ENCODE assay signal across 8 cellular contexts in the genomic region with DNA sequence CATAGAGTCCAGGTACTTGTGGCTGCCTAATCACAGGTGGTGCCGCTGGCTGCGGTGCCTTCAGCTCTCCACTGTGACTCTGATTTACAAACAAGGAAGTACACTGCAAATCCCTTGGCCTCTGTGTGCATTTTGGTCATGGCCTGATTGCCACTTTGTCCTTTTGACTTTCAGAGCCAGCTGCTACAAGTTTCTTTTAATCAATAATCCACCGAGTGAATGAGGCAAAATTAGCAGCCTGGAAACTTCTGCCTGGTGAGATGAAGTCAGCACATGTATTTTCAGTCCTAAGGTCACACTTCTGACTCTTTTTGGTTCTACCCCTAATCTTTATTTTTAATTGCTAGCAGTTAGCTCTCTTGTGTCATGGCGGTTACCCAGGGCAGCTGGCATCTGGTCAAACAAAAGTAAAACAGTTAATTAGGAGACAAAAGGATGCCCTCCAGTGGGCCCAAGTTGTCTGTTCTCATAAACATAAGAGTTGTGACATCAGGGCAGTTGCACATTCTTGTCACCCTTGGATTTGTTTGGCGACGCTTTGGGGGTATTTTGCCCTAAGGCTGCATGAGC.
A peak's percentile ranks its signal among the peaks of the same experiment; 100 is the strongest.
DNase-seq lines count a peak whose midpoint lies in the region; ATAC-seq and TF ChIP-seq lines count a peak whose summit lies in the region.

No MANE protein-coding gene starts in this region.

- no peak overlapping the region for H3K27ac Mint-ChIP-seq in activated naive CD4-positive, alpha-beta T cell treated with anti-CD3 and anti-CD28 coated beads, Interleukin-2, amount 10 ng/mL, durations not matched to agents 7 days and 5 days
- H3K27ac Mint-ChIP-seq in activated T-helper 17 cell treated with anti-CD3 and anti-CD28 coated beads, Interleukin-2, amount 50 U/mL, for 72 hours, result no peak overlapping the region

- intact Hi-C loops in dorsolateral prefrontal cortex (cut with DNase I), result no loop called here

- CTCF ChIA-PET in activated naive CD4-positive, alpha-beta T cell treated with anti-CD3 and anti-CD28 coated beads, Interleukin-2, amount 10 ng/mL, durations not matched to agents 7 days and 5 days (lab: Charles Lee), result no interaction called here

- DNase-seq in GM06990 (ENCODE audit: extremely low read depth, insufficient read length), result peak; percentile 63
- peak; percentile 74 for DNase-seq in NCI-H345 (lab: John Stamatoyannopoulos, UW)
- peak; percentile 23 for DNase-seq in fibroblast of peridontal ligament (ENCODE audit: extremely low read depth)
- DNase-seq in activated naive CD4-positive, alpha-beta T cell treated with anti-CD3 and anti-CD28 coated beads, Interleukin-2, amount 10 ng/mL, durations not matched to agents 7 days and 5 days, result no peak
- DNase-seq in stimulated activated naive CD4-positive, alpha-beta T cell treated with Interleukin-2 at 50 U/mL for 16 hours (lab: John Stamatoyannopoulos, UW), result no peak
- no peak for DNase-seq in dorsolateral prefrontal cortex

- ATAC-seq in GM21825 (IDR thresholded peaks at IDR 0.05; ENCODE audit: unreplicated experiment), result peak; percentile 56
- no peak for ATAC-seq in activated T-helper 17 cell treated with anti-CD3 and anti-CD28 coated beads, Interleukin-2, amount 50 U/mL, for 72 hours (replicated peaks)

- no peaks in the 10 kb centered on the region for H3K36me3 Mint-ChIP-seq in activated naive CD4-positive, alpha-beta T cell treated with anti-CD3 and anti-CD28 coated beads, Interleukin-2, amount 10 ng/mL, durations not matched to agents 7 days and 5 days
- no peaks in the 10 kb centered on the region for H3K36me3 Mint-ChIP-seq in activated T-helper 17 cell treated with anti-CD3 and anti-CD28 coated beads, Interleukin-2, amount 50 U/mL, for 72 hours (ENCODE audit: low read depth)

- no peaks in the 10 kb centered on the region for H3K9me3 Mint-ChIP-seq in activated naive CD4-positive, alpha-beta T cell treated with anti-CD3 and anti-CD28 coated beads, Interleukin-2, amount 10 ng/mL, durations not matched to agents 7 days and 5 days
- H3K9me3 Mint-ChIP-seq in activated T-helper 17 cell treated with anti-CD3 and anti-CD28 coated beads, Interleukin-2, amount 50 U/mL, for 72 hours, result no peaks in the 10 kb centered on the region

- H3K27me3 ChIP-seq in GM06990 (replicated peaks; ENCODE audit: control insufficient read depth, insufficient read depth, low read length), result no peaks in the 10 kb centered on the region; the same call in 1 of the 2 replicates
- H3K27me3 ChIP-seq in dorsolateral prefrontal cortex, result peaks cover 0 to 3% (median 0%) of the 10 kb centered on the region in 45 donors

- no peak overlapping the region for H3K27ac ChIP-seq in dorsolateral prefrontal cortex

- TF ChIP-seq CTCF in GM06990 (IDR thresholded peaks at IDR 0.05; ENCODE audit: insufficient read depth, low read length, poor library complexity, severe bottlenecking) (peak; percentile 15), dorsolateral prefrontal cortex (IDR thresholded peaks at IDR 0.05 in 54 of 56, conservative IDR thresholded peaks at IDR 0.05 in 2 of 56; ENCODE audit: low read depth in 1 of 56, partially characterized antibody in 56 of 56) (no peak)

- H3K4me3 ChIP-seq in GM06990 (replicated peaks; ENCODE audit: low read depth, low read length), result no peak overlapping the region
- no peak overlapping the region for H3K4me3 ChIP-seq in dorsolateral prefrontal cortex

- H3K4me1 Mint-ChIP-seq in activated naive CD4-positive, alpha-beta T cell treated with anti-CD3 and anti-CD28 coated beads, Interleukin-2, amount 10 ng/mL, durations not matched to agents 7 days and 5 days, result no peaks in the 10 kb centered on the region
- no peaks in the 10 kb centered on the region for H3K4me1 Mint-ChIP-seq in activated T-helper 17 cell treated with anti-CD3 and anti-CD28 coated beads, Interleukin-2, amount 50 U/mL, for 72 hours

- H3K27me3 Mint-ChIP-seq in activated naive CD4-positive, alpha-beta T cell treated with anti-CD3 and anti-CD28 coated beads, Interleukin-2, amount 10 ng/mL, durations not matched to agents 7 days and 5 days, result no peaks in the 10 kb centered on the region
- peaks cover 16% of the 10 kb centered on the region for H3K27me3 Mint-ChIP-seq in activated T-helper 17 cell treated with anti-CD3 and anti-CD28 coated beads, Interleukin-2, amount 50 U/mL, for 72 hours

- H3K4me3 Mint-ChIP-seq in activated naive CD4-positive, alpha-beta T cell treated with anti-CD3 and anti-CD28 coated beads, Interleukin-2, amount 10 ng/mL, durations not matched to agents 7 days and 5 days, result no peak overlapping the region
- no peak overlapping the region for H3K4me3 Mint-ChIP-seq in activated T-helper 17 cell treated with anti-CD3 and anti-CD28 coated beads, Interleukin-2, amount 50 U/mL, for 72 hours

- no peaks in the 10 kb centered on the region for H3K36me3 ChIP-seq in GM06990 (ENCODE audit: control insufficient read depth, insufficient read depth, low read length)

Comparison
In these comparisons a context has a peak if more than half of its experiments do, and no peak if none do; other contexts are left out.
1. DNase-seq: peak in GM06990 (single experiment), NCI-H345 (single experiment) and fibroblast of peridontal ligament (single experiment); none in activated naive CD4-positive, alpha-beta T cell treated with anti-CD3 and anti-CD28 coated beads, Interleukin-2, amount 10 ng/mL, durations not matched to agents 7 days and 5 days (single experiment), stimulated activated naive CD4-positive, alpha-beta T cell treated with Interleukin-2 at 50 U/mL for 16 hours (single experiment) and dorsolateral prefrontal cortex (0 of 10).